11 cellular contexts compared by ENCODE assay signal in genomic region chr19:49614096-49614857, GRCh38.
DNase-seq lines count a peak whose midpoint lies in the region; ATAC-seq and TF ChIP-seq lines count a peak whose summit lies in the region.
"Had no signal": no experiment of that assay in that cellular context is flagged by ENCODE, and none has a peak within 500 bp of the region (broad histone marks: within the 10 kb centered on the region; RNA-seq: fewer than 3 reads in every experiment).

No MANE protein-coding gene starts in this region.

- no peaks in the 10 kb centered on the region for H3K27me3 ChIP-seq in effector memory CD4-positive, alpha-beta T cell (replicated peaks; ENCODE audit: control insufficient read depth, insufficient read depth, low read length, poor library complexity, severe bottlenecking)

- TF ChIP-seq CTCF in retinal pigment epithelial cell (conservative IDR thresholded peaks at IDR 0.05; ENCODE audit: low read depth, low read length) = peak; percentile 37

- H3K4me1 ChIP-seq in effector memory CD4-positive, alpha-beta T cell (ENCODE audit: control insufficient read depth, insufficient read depth, low read length, poor library complexity, severe bottlenecking) = no peaks in the 10 kb centered on the region

- DNase-seq in NK-92 treated with Interleukin-12 subunit alpha and Interleukin-12 subunit beta, amount 100 ng/mL, for 24 hours (lab: John Stamatoyannopoulos, UW) = peak; percentile 34
- DNase-seq in NK-92 (lab: John Stamatoyannopoulos, UW; ENCODE audit: unreplicated experiment) (no peak), RKO (ENCODE audit: low spot score) (peak; percentile 90), retinal pigment epithelial cell (ENCODE audit: low read depth) (peak; percentile 38), pons (ENCODE audit: low spot score) (no peak)
- no peak for DNase-seq in effector memory CD4-positive, alpha-beta T cell
- DNase-seq: NCI-H187, substantia nigra had no signal

- no peak overlapping the region for H3K4me3 ChIP-seq in effector memory CD4-positive, alpha-beta T cell (ENCODE audit: insufficient read depth, low read depth, low read length, poor library complexity, severe bottlenecking)
- no peak overlapping the region for H3K4me3 ChIP-seq in retinal pigment epithelial cell (ENCODE audit: low read length)

- H3K36me3 ChIP-seq in effector memory CD4-positive, alpha-beta T cell (ENCODE audit: control insufficient read depth, insufficient read depth, low read length) = peaks cover 41% of the 10 kb centered on the region

- H3K27ac ChIP-seq in effector memory CD4-positive, alpha-beta T cell (ENCODE audit: insufficient read depth, low read length, poor library complexity, severe bottlenecking) = peak overlapping the region; percentile 13
- H3K27ac ChIP-seq: 22Rv1 had no signal

- H3K9me3 ChIP-seq in effector memory CD4-positive, alpha-beta T cell (ENCODE audit: control insufficient read depth, low read length) = no peaks in the 10 kb centered on the region

- ATAC-seq in HG03354 (IDR thresholded peaks at IDR 0.05; ENCODE audit: poor library complexity, severe bottlenecking, unreplicated experiment) (no peak), HG03108 (IDR thresholded peaks at IDR 0.05; ENCODE audit: unreplicated experiment) (no peak)

Comparison
In these comparisons a context has a peak if more than half of its experiments do, and no peak if none do; other contexts are left out.
1. DNase-seq: peak in NK-92 treated with Interleukin-12 subunit alpha and Interleukin-12 subunit beta, amount 100 ng/mL, for 24 hours (single experiment), RKO (single experiment) and retinal pigment epithelial cell (single experiment); none in NK-92 (single experiment), effector memory CD4-positive, alpha-beta T cell (0 of 3) and pons (single experiment).